1 cellular context compared by ENCODE assay signal in the genomic region with DNA sequence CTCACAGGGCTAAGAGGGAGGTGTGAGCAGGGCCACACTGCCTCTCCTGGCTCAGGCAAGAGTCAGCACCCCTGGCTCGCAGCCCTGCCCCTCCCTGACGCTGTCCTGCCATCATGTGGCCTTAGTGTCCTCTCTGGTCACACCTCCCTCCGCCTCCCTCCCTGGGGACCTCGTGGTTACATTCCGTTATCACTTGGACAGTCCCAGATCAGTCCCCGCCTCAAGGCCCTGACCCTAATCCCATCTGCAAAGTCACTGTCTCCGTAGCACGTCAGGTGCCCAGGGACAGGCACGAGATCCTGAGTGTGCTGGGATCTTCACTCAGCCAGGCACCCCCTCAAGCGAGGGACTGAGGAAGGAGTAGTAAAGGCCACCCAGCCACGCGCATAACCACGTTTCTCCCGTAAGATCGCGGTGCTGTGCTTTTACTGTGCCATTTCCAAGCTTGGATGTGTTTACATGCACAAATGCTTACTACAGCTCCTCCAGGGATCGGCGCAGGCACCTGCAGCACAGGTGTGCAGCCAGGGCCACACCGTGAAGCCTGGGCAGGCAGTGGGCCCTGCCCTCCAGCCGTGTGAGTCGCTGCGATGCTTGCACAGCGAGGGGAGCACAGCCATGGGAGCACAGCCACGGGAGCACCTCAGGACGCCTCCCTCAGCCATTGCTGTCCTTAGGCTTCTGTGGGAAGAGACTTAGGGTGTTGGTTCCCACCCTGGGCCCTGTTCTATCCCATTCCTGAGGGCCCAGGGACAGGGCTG.
TF ChIP-seq lines count a peak whose summit lies in the region.

No MANE protein-coding gene starts in this region.

TF ChIP-seq in K562, 482 proteins besides CTCF, POLR2A, EP300 and RAD21 (continued from another document):
- TF ChIP-seq, protein P1, sequence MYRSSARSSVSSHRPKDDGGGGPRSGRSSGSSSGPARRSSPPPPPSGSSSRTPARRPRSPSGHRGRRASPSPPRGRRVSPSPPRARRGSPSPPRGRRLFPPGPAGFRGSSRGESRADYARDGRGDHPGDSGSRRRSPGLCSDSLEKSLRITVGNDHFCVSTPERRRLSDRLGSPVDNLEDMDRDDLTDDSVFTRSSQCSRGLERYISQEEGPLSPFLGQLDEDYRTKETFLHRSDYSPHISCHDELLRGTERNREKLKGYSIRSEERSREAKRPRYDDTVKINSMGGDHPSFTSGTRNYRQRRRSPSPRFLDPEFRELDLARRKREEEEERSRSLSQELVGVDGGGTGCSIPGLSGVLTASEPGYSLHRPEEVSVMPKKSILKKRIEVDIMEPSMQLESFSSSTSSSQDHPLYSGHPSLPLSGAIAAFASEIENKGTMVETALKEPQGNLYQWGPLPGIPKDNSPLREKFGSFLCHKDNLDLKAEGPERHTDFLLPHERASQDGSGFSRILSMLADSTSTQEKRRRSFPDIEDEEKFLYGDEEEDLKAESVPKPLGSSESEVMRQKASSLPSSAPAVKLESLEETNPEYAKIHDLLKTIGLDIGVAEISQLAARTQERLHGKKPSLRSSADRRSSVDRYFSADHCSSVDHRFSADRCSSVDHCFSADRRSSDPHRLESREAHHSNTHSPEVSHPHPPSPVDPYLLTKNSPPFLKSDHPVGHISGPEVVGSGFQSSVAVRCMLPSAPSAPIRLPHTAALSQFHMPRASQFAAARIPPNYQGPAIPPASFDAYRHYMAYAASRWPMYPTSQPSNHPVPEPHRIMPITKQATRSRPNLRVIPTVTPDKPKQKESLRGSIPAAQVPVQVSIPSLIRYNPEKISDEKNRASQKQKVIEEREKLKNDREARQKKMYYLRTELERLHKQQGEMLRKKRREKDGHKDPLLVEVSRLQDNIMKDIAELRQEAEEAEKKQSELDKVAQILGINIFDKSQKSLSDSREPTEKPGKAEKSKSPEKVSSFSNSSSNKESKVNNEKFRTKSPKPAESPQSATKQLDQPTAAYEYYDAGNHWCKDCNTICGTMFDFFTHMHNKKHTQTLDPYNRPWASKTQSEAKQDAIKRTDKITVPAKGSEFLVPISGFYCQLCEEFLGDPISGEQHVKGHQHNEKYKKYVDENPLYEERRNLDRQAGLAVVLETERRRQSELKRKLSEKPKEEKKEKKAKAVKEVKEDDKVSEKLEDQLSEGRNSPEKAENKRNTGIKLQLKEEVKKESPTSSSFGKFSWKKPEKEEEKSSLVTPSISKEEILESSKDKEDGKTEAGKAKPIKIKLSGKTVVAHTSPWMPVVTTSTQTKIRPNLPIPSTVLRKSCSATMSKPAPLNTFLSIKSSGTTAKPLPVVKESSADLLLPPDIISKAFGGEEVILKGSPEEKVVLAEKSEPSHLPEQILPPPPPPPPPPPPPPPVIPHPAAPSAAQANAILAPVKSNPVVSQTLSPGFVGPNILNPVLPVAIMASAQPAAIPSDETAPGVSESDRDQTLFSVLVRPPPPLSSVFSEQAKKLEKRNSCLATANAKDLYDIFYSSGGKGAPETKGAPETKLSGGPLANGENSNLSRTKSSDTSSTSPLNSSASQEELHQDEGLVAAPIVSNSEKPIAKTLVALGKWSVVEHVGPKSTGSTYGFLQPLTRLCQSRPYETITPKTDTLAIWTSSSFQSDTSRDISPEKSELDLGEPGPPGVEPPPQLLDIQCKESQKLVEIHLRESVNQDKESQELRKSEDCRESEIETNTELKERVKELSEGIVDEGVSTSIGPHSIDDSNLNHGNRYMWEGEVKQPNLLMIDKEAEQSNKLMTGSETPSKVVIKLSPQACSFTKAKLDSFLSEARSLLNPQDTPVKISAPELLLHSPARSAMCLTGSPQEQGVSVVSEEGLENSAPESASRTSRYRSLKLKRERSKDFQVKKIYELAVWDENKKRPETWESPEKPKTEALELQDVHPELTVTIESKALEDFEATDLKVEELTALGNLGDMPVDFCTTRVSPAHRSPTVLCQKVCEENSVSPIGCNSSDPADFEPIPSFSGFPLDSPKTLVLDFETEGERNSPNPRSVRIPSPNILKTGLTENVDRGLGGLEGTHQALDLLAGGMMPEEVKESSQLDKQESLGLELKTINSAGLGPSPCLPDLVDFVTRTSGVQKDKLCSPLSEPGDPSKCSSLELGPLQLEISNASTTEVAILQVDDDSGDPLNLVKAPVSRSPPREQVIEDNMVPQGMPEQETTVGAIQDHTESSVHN (IDR thresholded peaks at IDR 0.05; ENCODE audit: borderline replicate concordance in 1 of 2, low read depth in 1 of 2): 0 out of 4 replicates have a peak, but pooled peaks of 1 of the 2 experiments have one; percentile 55
- TF ChIP-seq CEBPG (CRISPR knock-in tag; IDR thresholded peaks at IDR 0.05) (no peak), CEBPG (tag; conservative IDR thresholded peaks at IDR 0.05 in 1 of 2, IDR thresholded peaks at IDR 0.05 in 1 of 2) (no peak), MGA (IDR thresholded peaks at IDR 0.05) (peak; percentile 95), MTA1 (IDR thresholded peaks at IDR 0.05; ENCODE audit: borderline replicate concordance) (peak; percentile 37; the same call in 1 of the 2 replicates), SRSF9 (IDR thresholded peaks at IDR 0.05; ENCODE audit: borderline replicate concordance, low read depth, low read length) (no peak), NFE2 (IDR thresholded peaks at IDR 0.05; ENCODE audit: low read depth) (peak; percentile 64), MTA3 (IDR thresholded peaks at IDR 0.05; ENCODE audit: borderline replicate concordance) (peak; percentile 49; the same call in 1 of the 2 replicates), TOE1 (IDR thresholded peaks at IDR 0.05; ENCODE audit: borderline replicate concordance) (peak; percentile 57; the same call in 1 of the 2 replicates), TOE1 (CRISPR knock-in tag; IDR thresholded peaks at IDR 0.05; ENCODE audit: borderline replicate concordance, low read depth) (no peak), ZNF507 (tag; conservative IDR thresholded peaks at IDR 0.05) (no peak), CREM (IDR thresholded peaks at IDR 0.05; ENCODE audit: low read depth) (peak; percentile 29; the same call in 1 of the 2 replicates), MECOM (CRISPR knock-in tag; IDR thresholded peaks at IDR 0.05) (peak; percentile 70), SOX6 (IDR thresholded peaks at IDR 0.05) (peak; percentile 70), SMARCB1 (IDR thresholded peaks at IDR 0.05; ENCODE audit: insufficient read length, low read depth) (no peak), JUN (IDR thresholded peaks at IDR 0.05; ENCODE audit: borderline replicate concordance, low read depth, low read length) (no peak), JUN (CRISPR knock-in tag; IDR thresholded peaks at IDR 0.05; ENCODE audit: borderline replicate concordance) (0 out of 2 replicates have a peak, but pooled peaks have one; percentile 53)
- TF ChIP-seq, protein P2, sequence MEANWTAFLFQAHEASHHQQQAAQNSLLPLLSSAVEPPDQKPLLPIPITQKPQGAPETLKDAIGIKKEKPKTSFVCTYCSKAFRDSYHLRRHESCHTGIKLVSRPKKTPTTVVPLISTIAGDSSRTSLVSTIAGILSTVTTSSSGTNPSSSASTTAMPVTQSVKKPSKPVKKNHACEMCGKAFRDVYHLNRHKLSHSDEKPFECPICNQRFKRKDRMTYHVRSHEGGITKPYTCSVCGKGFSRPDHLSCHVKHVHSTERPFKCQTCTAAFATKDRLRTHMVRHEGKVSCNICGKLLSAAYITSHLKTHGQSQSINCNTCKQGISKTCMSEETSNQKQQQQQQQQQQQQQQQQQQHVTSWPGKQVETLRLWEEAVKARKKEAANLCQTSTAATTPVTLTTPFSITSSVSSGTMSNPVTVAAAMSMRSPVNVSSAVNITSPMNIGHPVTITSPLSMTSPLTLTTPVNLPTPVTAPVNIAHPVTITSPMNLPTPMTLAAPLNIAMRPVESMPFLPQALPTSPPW (CRISPR knock-in tag; IDR thresholded peaks at IDR 0.05): peak; percentile 91
- TF ChIP-seq, protein P3, sequence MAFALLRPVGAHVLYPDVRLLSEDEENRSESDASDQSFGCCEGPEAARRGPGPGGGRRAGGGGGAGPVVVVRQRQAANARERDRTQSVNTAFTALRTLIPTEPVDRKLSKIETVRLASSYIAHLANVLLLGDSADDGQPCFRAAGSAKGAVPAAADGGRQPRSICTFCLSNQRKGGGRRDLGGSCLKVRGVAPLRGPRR (CRISPR knock-in tag; IDR thresholded peaks at IDR 0.05): no peak
- TF ChIP-seq, protein P4, sequence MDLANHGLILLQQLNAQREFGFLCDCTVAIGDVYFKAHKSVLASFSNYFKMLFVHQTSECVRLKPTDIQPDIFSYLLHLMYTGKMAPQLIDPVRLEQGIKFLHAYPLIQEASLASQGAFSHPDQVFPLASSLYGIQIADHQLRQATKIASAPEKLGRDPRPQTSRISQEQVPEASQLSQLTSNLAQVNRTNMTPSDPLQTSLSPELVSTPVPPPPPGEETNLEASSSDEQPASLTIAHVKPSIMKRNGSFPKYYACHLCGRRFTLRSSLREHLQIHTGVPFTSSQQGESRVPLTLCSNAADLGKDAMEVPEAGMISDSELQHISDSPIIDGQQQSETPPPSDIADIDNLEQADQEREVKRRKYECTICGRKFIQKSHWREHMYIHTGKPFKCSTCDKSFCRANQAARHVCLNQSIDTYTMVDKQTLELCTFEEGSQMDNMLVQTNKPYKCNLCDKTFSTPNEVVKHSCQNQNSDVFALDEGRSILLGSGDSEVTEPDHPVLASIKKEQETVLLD (IDR thresholded peaks at IDR 0.05): no peak
- TF ChIP-seq, protein P5, sequence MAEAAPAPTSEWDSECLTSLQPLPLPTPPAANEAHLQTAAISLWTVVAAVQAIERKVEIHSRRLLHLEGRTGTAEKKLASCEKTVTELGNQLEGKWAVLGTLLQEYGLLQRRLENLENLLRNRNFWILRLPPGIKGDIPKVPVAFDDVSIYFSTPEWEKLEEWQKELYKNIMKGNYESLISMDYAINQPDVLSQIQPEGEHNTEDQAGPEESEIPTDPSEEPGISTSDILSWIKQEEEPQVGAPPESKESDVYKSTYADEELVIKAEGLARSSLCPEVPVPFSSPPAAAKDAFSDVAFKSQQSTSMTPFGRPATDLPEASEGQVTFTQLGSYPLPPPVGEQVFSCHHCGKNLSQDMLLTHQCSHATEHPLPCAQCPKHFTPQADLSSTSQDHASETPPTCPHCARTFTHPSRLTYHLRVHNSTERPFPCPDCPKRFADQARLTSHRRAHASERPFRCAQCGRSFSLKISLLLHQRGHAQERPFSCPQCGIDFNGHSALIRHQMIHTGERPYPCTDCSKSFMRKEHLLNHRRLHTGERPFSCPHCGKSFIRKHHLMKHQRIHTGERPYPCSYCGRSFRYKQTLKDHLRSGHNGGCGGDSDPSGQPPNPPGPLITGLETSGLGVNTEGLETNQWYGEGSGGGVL (CRISPR knock-in tag; IDR thresholded peaks at IDR 0.05): no peak
